Comparison of ENCODE assay signal across 15 cellular contexts in the genomic region with DNA sequence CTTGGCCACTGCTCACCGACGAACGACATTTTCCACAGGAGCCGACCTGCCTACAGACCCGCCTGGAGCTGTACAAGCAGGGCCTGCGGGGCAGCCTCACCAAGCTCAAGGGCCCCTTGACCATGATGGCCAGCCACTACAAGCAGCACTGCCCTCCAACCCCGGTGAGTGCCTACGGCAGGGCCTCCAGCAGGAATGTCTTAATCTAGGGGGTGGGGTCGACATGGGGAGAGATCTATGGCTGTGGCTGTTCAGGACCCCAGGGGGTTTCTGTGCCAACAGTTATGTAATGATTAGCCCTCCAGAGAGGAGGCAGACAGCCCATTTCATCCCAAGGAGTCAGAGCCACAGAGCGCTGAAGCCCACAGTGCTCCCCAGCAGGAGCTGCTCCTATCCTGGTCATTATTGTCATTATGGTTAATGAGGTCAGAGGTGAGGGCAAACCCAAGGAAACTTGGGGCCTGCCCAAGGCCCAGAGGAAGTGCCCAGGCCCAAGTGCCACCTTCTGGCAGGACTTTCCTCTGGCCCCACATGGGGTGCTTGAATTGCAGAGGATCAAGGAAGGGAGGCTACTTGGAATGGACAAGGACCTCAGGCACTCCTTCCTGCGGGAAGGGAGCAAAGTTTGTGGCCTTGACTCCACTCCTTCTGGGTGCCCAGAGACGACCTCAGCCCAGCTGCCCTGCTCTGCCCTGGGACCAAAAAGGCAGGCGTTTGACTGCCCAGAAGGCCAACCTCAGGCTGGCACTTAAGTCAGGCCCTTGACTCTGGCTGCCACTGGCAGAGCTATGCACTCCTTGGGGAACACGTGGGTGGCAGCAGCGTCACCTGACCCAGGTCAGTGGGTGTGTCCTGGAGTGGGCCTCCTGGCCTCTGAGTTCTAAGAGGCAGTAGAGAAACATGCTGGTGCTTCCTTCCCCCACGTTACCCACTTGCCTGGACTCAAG. TPM values are rescaled to one million over a fixed set of nuclear protein-coding genes. Genes with fewer than 3 reads are reported as not detected.
DNase-seq lines count a peak whose midpoint lies in the region; ATAC-seq and TF ChIP-seq lines count a peak whose summit lies in the region.
"Had no signal": no experiment of that assay in that cellular context is flagged by ENCODE, and none has a peak within 500 bp of the region (broad histone marks: within the 10 kb centered on the region; RNA-seq: fewer than 3 reads in every experiment).

No MANE protein-coding gene starts in this region.

- ATAC-seq in activated CD8-positive, alpha-beta memory T cell treated with anti-CD3 and anti-CD28 coated beads, Interleukin-2, amount 10 ng/mL, durations not matched to agents 7 days and 5 days, result peak; percentile 51
- ATAC-seq in GM19452 (IDR thresholded peaks at IDR 0.05; ENCODE audit: unreplicated experiment) (no peak), HG02870 (IDR thresholded peaks at IDR 0.05; ENCODE audit: unreplicated experiment) (no peak)
- ATAC-seq in CD8-positive, alpha-beta T cell, result no peak
- ATAC-seq: naive thymus-derived CD4-positive, alpha-beta T cell had no signal

- H3K36me3 Mint-ChIP-seq in activated CD8-positive, alpha-beta memory T cell treated with anti-CD3 and anti-CD28 coated beads, Interleukin-2, amount 10 ng/mL, durations not matched to agents 7 days and 5 days, result no peaks in the 10 kb centered on the region
- H3K36me3 Mint-ChIP-seq in activated naive CD8-positive, alpha-beta T cell, result no peaks in the 10 kb centered on the region
- H3K36me3 Mint-ChIP-seq in CD8-positive, alpha-beta T cell, result no peaks in the 10 kb centered on the region

- DNase-seq in activated CD8-positive, alpha-beta memory T cell treated with anti-CD3 and anti-CD28 coated beads, Interleukin-2, amount 10 ng/mL, durations not matched to agents 7 days and 5 days, result peak; percentile 71
- no peak for DNase-seq in activated CD8-positive, alpha-beta memory T cell treated with anti-CD3 and anti-CD28 coated beads, Interleukin-2, amount 50 U/mL, for 48 hours
- DNase-seq in NCI-H2029 (lab: John Stamatoyannopoulos, UW), result peak; percentile 64
- DNase-seq in osteoblast (ENCODE audit: insufficient read length, low spot score, missing footprints), result peak; percentile 67
- no peak for DNase-seq in CD8-positive, alpha-beta T cell
- DNase-seq: activated naive CD4-positive, alpha-beta T cell treated with anti-CD3 and anti-CD28 coated beads, Interleukin-2, amount 50 U/mL, for 16 hours; DND-41; NCI-H446 treated with DMSO at 0.1 percent for 48 hours; SHP77 had no signal

- H3K27me3 ChIP-seq in osteoblast (ENCODE audit: insufficient read depth, low read length), result no peaks in the 10 kb centered on the region
- no peaks in the 10 kb centered on the region for H3K27me3 ChIP-seq in CD8-positive, alpha-beta T cell (ENCODE audit: insufficient read depth, low read length)

- H3K4me3 Mint-ChIP-seq in activated CD8-positive, alpha-beta memory T cell treated with anti-CD3 and anti-CD28 coated beads, Interleukin-2, amount 10 ng/mL, durations not matched to agents 7 days and 5 days, result peak overlapping the region; percentile 25
- H3K4me3 Mint-ChIP-seq in activated naive CD8-positive, alpha-beta T cell, result peak overlapping the region; percentile 68
- no peak overlapping the region for H3K4me3 Mint-ChIP-seq in CD8-positive, alpha-beta T cell

- H3K79me2 ChIP-seq in osteoblast (ENCODE audit: insufficient read depth, low read length), result no peaks in the 10 kb centered on the region

- no peaks in the 10 kb centered on the region for H3K27me3 Mint-ChIP-seq in activated CD8-positive, alpha-beta memory T cell treated with anti-CD3 and anti-CD28 coated beads, Interleukin-2, amount 10 ng/mL, durations not matched to agents 7 days and 5 days
- H3K27me3 Mint-ChIP-seq in activated naive CD8-positive, alpha-beta T cell, result no peaks in the 10 kb centered on the region
- no peaks in the 10 kb centered on the region for H3K27me3 Mint-ChIP-seq in CD8-positive, alpha-beta T cell (ENCODE audit: low read depth)
- H3K27me3 Mint-ChIP-seq: naive thymus-derived CD4-positive, alpha-beta T cell had no signal

- no peaks in the 10 kb centered on the region for H3K36me3 ChIP-seq in osteoblast (ENCODE audit: insufficient read depth, low read length)
- no peaks in the 10 kb centered on the region for H3K36me3 ChIP-seq in CD8-positive, alpha-beta T cell (ENCODE audit: insufficient read depth, low read length)

- H3K27ac ChIP-seq in osteoblast (ENCODE audit: low read depth, low read length), result no peak overlapping the region
- no peak overlapping the region for H3K27ac ChIP-seq in CD8-positive, alpha-beta T cell (ENCODE audit: low read depth, low read length)
- H3K27ac ChIP-seq: VCaP had no signal

- no peak for TF ChIP-seq CTCF in osteoblast (IDR thresholded peaks at IDR 0.05; ENCODE audit: extremely low read depth, low read depth, low read length)
- TF ChIP-seq CTCF in CD8-positive, alpha-beta T cell (IDR thresholded peaks at IDR 0.05), result no peak

- intact Hi-C loops in CD8-positive, alpha-beta T cell (cut with DNase I, micrococcal nuclease), result no loop called here

- no peaks in the 10 kb centered on the region for H4K20me1 ChIP-seq in osteoblast (ENCODE audit: insufficient read depth, low read length)

- H3K9me3 Mint-ChIP-seq in activated CD8-positive, alpha-beta memory T cell treated with anti-CD3 and anti-CD28 coated beads, Interleukin-2, amount 10 ng/mL, durations not matched to agents 7 days and 5 days (ENCODE audit: low read depth), result no peaks in the 10 kb centered on the region
- no peaks in the 10 kb centered on the region for H3K9me3 Mint-ChIP-seq in activated naive CD8-positive, alpha-beta T cell (ENCODE audit: low read depth)
- no peaks in the 10 kb centered on the region for H3K9me3 Mint-ChIP-seq in CD8-positive, alpha-beta T cell
- H3K9me3 Mint-ChIP-seq: naive thymus-derived CD4-positive, alpha-beta T cell had no signal

- no peak overlapping the region for H3K4me2 ChIP-seq in osteoblast (ENCODE audit: insufficient read depth, low read length)

- peaks cover 16% of the 10 kb centered on the region for H3K4me1 ChIP-seq in osteoblast (ENCODE audit: insufficient read depth, low read length)
- H3K4me1 ChIP-seq in CD8-positive, alpha-beta T cell (ENCODE audit: insufficient read depth, low read length), result no peaks in the 10 kb centered on the region

- H3K27ac Mint-ChIP-seq in activated CD8-positive, alpha-beta memory T cell treated with anti-CD3 and anti-CD28 coated beads, Interleukin-2, amount 10 ng/mL, durations not matched to agents 7 days and 5 days, result peak overlapping the region; percentile 68
- peak overlapping the region; percentile 34 for H3K27ac Mint-ChIP-seq in activated naive CD8-positive, alpha-beta T cell
- H3K27ac Mint-ChIP-seq in CD8-positive, alpha-beta T cell, result no peak overlapping the region

- no peak overlapping the region for H3K4me3 ChIP-seq in osteoblast (ENCODE audit: insufficient read depth, low read length)
- no peak overlapping the region for H3K4me3 ChIP-seq in CD8-positive, alpha-beta T cell (ENCODE audit: low read depth, low read length)

- CTCF ChIA-PET in activated CD8-positive, alpha-beta memory T cell treated with anti-CD3 and anti-CD28 coated beads, Interleukin-2, amount 10 ng/mL, durations not matched to agents 7 days and 5 days (lab: Charles Lee), result interaction anchor here (0.7 to 2.9 kb wide), 5 partner anchors 9 to 105 kb away, joined by 3 to 15 read pairs (median 4); no protein-coding TSS in a partner anchor
- CTCF ChIA-PET in CD8-positive, alpha-beta T cell (lab: Charles Lee), result interaction anchor here (1.6 to 1.7 kb wide), 2 partner anchors 10 to 12 kb away, joined by 5 to 14 read pairs; no protein-coding TSS in a partner anchor

- H3K4me1 Mint-ChIP-seq in activated CD8-positive, alpha-beta memory T cell treated with anti-CD3 and anti-CD28 coated beads, Interleukin-2, amount 10 ng/mL, durations not matched to agents 7 days and 5 days, result peaks cover 85% of the 10 kb centered on the region
- peaks cover 22% of the 10 kb centered on the region for H3K4me1 Mint-ChIP-seq in activated naive CD8-positive, alpha-beta T cell (ENCODE audit: low read depth)
- peaks cover 3% of the 10 kb centered on the region for H3K4me1 Mint-ChIP-seq in CD8-positive, alpha-beta T cell (ENCODE audit: low read depth)

- no peaks in the 10 kb centered on the region for H3K9me3 ChIP-seq in osteoblast (ENCODE audit: low read depth, low read length)
- H3K9me3 ChIP-seq in CD8-positive, alpha-beta T cell (ENCODE audit: low read length), result no peaks in the 10 kb centered on the region

- no peak overlapping the region for H2AFZ ChIP-seq in osteoblast (ENCODE audit: low read length)

- POLR2A ChIA-PET in CD8-positive, alpha-beta T cell (lab: Charles Lee), result no interaction called here

RNA-seq across cellular contexts. Expression of a gene that starts 1.5 kb away (rescaled TPM):
- 100 to 1,000 TPM in 1 of 2 experiments, 1 to 10 TPM in 1; 4.9 to 164 TPM for total RNA-seq in activated CD8-positive, alpha-beta memory T cell treated with anti-CD3 and anti-CD28 coated beads, Interleukin-2, amount 10 ng/mL, durations not matched to agents 7 days and 5 days
- total RNA-seq in osteoblast, result not detected in 2 replicates
- total RNA-seq in CD8-positive, alpha-beta T cell, result under 1 TPM in 1 of 2 experiments, not detected in 1; 0.41 TPM
- total RNA-seq: urinary bladder had no signal

RNA-seq across cellular contexts. Expression of a gene that starts 14.6 kb away (rescaled TPM):
- total RNA-seq in activated CD8-positive, alpha-beta memory T cell treated with anti-CD3 and anti-CD28 coated beads, Interleukin-2, amount 10 ng/mL, durations not matched to agents 7 days and 5 days, result 1 to 10 TPM in 1 of 2 experiments, under 1 TPM in 1; 0.47 to 1.5 TPM
- not detected in 2 replicates for total RNA-seq in osteoblast
- not detected for total RNA-seq in CD8-positive, alpha-beta T cell
- total RNA-seq: urinary bladder had no signal

Comparison
In these comparisons a context has a peak if more than half of its experiments do, and no peak if none do; other contexts are left out.
1. DNase-seq: peak in activated CD8-positive, alpha-beta memory T cell treated with anti-CD3 and anti-CD28 coated beads, Interleukin-2, amount 10 ng/mL, durations not matched to agents 7 days and 5 days (single experiment), NCI-H2029 (single experiment) and osteoblast (single experiment); none in activated CD8-positive, alpha-beta memory T cell treated with anti-CD3 and anti-CD28 coated beads, Interleukin-2, amount 50 U/mL, for 48 hours (single experiment) and CD8-positive, alpha-beta T cell (0 of 7).